10 cellular contexts compared by ENCODE assay signal in genomic region chr6:160974304-160974771, GRCh38. TPM values are rescaled to one million over a fixed set of nuclear protein-coding genes. Genes with fewer than 3 reads are reported as not detected.
DNase-seq lines count a peak whose midpoint lies in the region; TF ChIP-seq lines count a peak whose summit lies in the region.
"Had no signal": no experiment of that assay in that cellular context is flagged by ENCODE, and none has a peak within 500 bp of the region (broad histone marks: within the 10 kb centered on the region; RNA-seq: fewer than 3 reads in every experiment).

No MANE protein-coding gene starts in this region.

- H3K36me3 Mint-ChIP-seq in glutamatergic neuron (ENCODE audit: unreplicated experiment), result no peaks in the 10 kb centered on the region

- no peak overlapping the region for H3K4me3 ChIP-seq in breast epithelium
- no peak overlapping the region for H3K4me3 ChIP-seq in skeletal muscle satellite cell (ENCODE audit: low read length)

- H3K4me1 ChIP-seq in breast epithelium (no peaks in the 10 kb centered on the region), skeletal muscle satellite cell (ENCODE audit: control insufficient read depth, insufficient read depth, low read length) (peaks cover 44% of the 10 kb centered on the region)

- peak overlapping the region; percentile 52 to 86 for H3K27ac ChIP-seq in breast epithelium

- H3K36me3 ChIP-seq in breast epithelium (no peaks in the 10 kb centered on the region), skeletal muscle satellite cell (ENCODE audit: insufficient read depth, low read length) (no peaks in the 10 kb centered on the region)

- no peaks in the 10 kb centered on the region for H3K9me3 ChIP-seq in breast epithelium
- no peaks in the 10 kb centered on the region for H3K9me3 ChIP-seq in skeletal muscle satellite cell (replicated peaks; ENCODE audit: low read length)

- H3K4me3 Mint-ChIP-seq in glutamatergic neuron (ENCODE audit: unreplicated experiment), result no peak overlapping the region
- H3K4me3 Mint-ChIP-seq: T-helper 1 cell treated with Interleukin-12 subunit alpha and Interleukin-12 subunit beta and Interleukin-4 antibody, amounts not matched to agents 30 μg/mL and 1 μg/mL, for 36 hours had no signal

- no peak for TF ChIP-seq CTCF in breast epithelium (IDR thresholded peaks at IDR 0.05)
- TF ChIP-seq CTCF in glutamatergic neuron (IDR thresholded peaks at IDR 0.05; ENCODE audit: partially characterized antibody, unreplicated experiment), result no peak

- H3K27ac Mint-ChIP-seq in glutamatergic neuron (ENCODE audit: unreplicated experiment), result no peak overlapping the region
- H3K27ac Mint-ChIP-seq: T-helper 1 cell treated with Interleukin-12 subunit alpha and Interleukin-12 subunit beta and Interleukin-4 antibody, amounts not matched to agents 30 μg/mL and 1 μg/mL, for 36 hours had no signal

- H3K9me3 Mint-ChIP-seq in glutamatergic neuron (ENCODE audit: unreplicated experiment), result peaks cover 5% of the 10 kb centered on the region
- H3K9me3 Mint-ChIP-seq: T-helper 1 cell treated with Interleukin-12 subunit alpha and Interleukin-12 subunit beta and Interleukin-4 antibody, amounts not matched to agents 30 μg/mL and 1 μg/mL, for 36 hours had no signal

- peak overlapping the region; percentile 43 for H3K4me2 ChIP-seq in skeletal muscle satellite cell (ENCODE audit: low read length)

- H3K27me3 ChIP-seq in breast epithelium (no peaks in the 10 kb centered on the region), skeletal muscle satellite cell (ENCODE audit: control insufficient read depth, insufficient read depth, low read length) (no peaks in the 10 kb centered on the region)

- no peak for TF ChIP-seq POLR2A in breast epithelium (IDR thresholded peaks at IDR 0.05)

- intact Hi-C loops in breast epithelium (cut with DNase I; ENCODE audit: low total_unique reads), result no loop called here

- peaks cover 25% of the 10 kb centered on the region for H3K4me1 Mint-ChIP-seq in glutamatergic neuron (ENCODE audit: low read depth, unreplicated experiment)

- H3K27me3 Mint-ChIP-seq in glutamatergic neuron (ENCODE audit: unreplicated experiment), result no peaks in the 10 kb centered on the region

- peak overlapping the region; percentile 29 for H3K9ac ChIP-seq in skeletal muscle satellite cell (ENCODE audit: low read depth, low read length)

- DNase-seq in HCEC 1CT, result peak; percentile 96
- DNase-seq in breast epithelium (ENCODE audit: low spot score in 2 of 2), result peak in 1 of 2 donors; percentile 70
- DNase-seq in iris pigment epithelial cell (ENCODE audit: low read depth), result peak; percentile 56
- DNase-seq in NCI-H187 (lab: John Stamatoyannopoulos, UW), result no peak
- no peak for DNase-seq in NCI-H2227 treated with DMSO at 0.1 percent for 48 hours (lab: John Stamatoyannopoulos, UW)
- no peak for DNase-seq in glutamatergic neuron
- no peak for DNase-seq in COLO668 (lab: John Stamatoyannopoulos, UW; ENCODE audit: unreplicated experiment)
- DNase-seq: NCI-H1694 had no signal

RNA-seq across cellular contexts. Expression of gene MAP3K4, which starts 17.2 kb away (rescaled TPM):
- total RNA-seq in breast epithelium (10 to 100 TPM; 24.6 to 49.2 (median 45.2) TPM), glutamatergic neuron (ENCODE audit: unreplicated experiment) (63.3 TPM)
- total RNA-seq in skeletal muscle satellite cell (2012; rRNA removed), result 15.9 and 22.1 TPM in 2 replicates

Comparison
In these comparisons a context has a peak if more than half of its experiments do, and no peak if none do; other contexts are left out.
1. DNase-seq: peak in HCEC 1CT (single experiment) and iris pigment epithelial cell (single experiment); none in NCI-H187 (0 of 2), NCI-H2227 treated with DMSO at 0.1 percent for 48 hours (single experiment), glutamatergic neuron (single experiment) and COLO668 (single experiment).